17 cellular contexts compared by ENCODE assay signal in the genomic region with DNA sequence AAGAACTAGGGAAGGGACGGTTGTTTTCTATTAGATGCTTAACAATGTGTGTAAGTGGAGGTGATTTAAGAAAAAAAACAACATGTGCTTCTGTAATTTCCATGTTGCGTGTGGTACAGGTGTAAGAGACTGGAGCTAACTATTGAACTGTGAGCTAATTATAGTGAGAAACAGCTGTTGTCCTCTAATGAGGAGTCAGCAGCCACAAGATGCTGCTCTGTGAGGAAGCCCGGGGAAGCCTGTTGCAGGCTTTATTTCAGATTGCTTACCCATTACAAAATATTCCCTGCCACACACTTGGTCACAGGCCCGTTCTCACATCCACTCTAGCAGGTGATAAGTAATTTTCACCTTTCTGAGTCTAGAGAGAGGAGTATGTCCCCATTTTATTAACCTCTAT.
DNase-seq lines count a peak whose midpoint lies in the region; ATAC-seq and TF ChIP-seq lines count a peak whose summit lies in the region.
"Had no signal": no experiment of that assay in that cellular context is flagged by ENCODE, and none has a peak within 500 bp of the region (broad histone marks: within the 10 kb centered on the region; RNA-seq: fewer than 3 reads in every experiment).

No MANE protein-coding gene starts in this region.

- no peaks in the 10 kb centered on the region for H3K36me3 Mint-ChIP-seq in osteocyte (ENCODE audit: unreplicated experiment)
- H3K36me3 Mint-ChIP-seq in activated T-helper 17 cell treated with anti-CD3 and anti-CD28 coated beads, Interleukin-2, amount 50 U/mL, for 72 hours (ENCODE audit: low read depth) = no peaks in the 10 kb centered on the region
- H3K36me3 Mint-ChIP-seq: CD4-positive, alpha-beta memory T cell had no signal

- ATAC-seq in SK-N-SH treated with all-trans-retinoic acid at 6 μM for 48 hours = no peak
- no peak for ATAC-seq in activated T-helper 17 cell treated with anti-CD3 and anti-CD28 coated beads, Interleukin-2, amount 50 U/mL, for 72 hours (replicated peaks)
- ATAC-seq: left cardiac atrium had no signal

- DNase-seq in DMS 273 treated with DMSO at 0.1 percent for 48 hours (lab: John Stamatoyannopoulos, UW) (peak; percentile 23), NCI-H1694 treated with DMSO at 0.1 percent for 48 hours (lab: John Stamatoyannopoulos, UW) (peak; percentile 92), NCI-H82 treated with DMSO at 0.1 percent for 48 hours (lab: John Stamatoyannopoulos, UW; ENCODE audit: unreplicated experiment) (peak; percentile 74), myocyte (ENCODE audit: low read depth) (peak; percentile 61), osteocyte (ENCODE audit: extremely low spot score, unreplicated experiment) (no peak), Kasumi-1 (lab: John Stamatoyannopoulos, UW) (no peak)
- DNase-seq: activated CD4-positive, alpha-beta T cell treated with anti-CD3 and anti-CD28 coated beads, Interleukin-2, amount 50 U/mL, for 48 hours; activated naive CD4-positive, alpha-beta T cell; anterior cingulate cortex; CD4-positive, alpha-beta memory T cell; KBM-7; left cardiac atrium; stimulated activated CD4-positive, alpha-beta T cell treated with anti-CD3 and anti-CD28 coated beads, Interleukin-4, amount 100 ng/mL, for 4 hours had no signal

- no peak overlapping the region for H3K4me3 Mint-ChIP-seq in osteocyte (ENCODE audit: unreplicated experiment)
- H3K4me3 Mint-ChIP-seq in activated T-helper 17 cell treated with anti-CD3 and anti-CD28 coated beads, Interleukin-2, amount 50 U/mL, for 72 hours = no peak overlapping the region
- H3K4me3 Mint-ChIP-seq: CD4-positive, alpha-beta memory T cell; central memory CD8-positive, alpha-beta T cell; T-helper 1 cell treated with Interleukin-12 subunit alpha and Interleukin-12 subunit beta and Interleukin-4 antibody, amounts not matched to agents 30 μg/mL and 1 μg/mL, for 36 hours had no signal

- no peaks in the 10 kb centered on the region for H3K9me3 Mint-ChIP-seq in osteocyte (ENCODE audit: unreplicated experiment)
- H3K9me3 Mint-ChIP-seq in activated T-helper 17 cell treated with anti-CD3 and anti-CD28 coated beads, Interleukin-2, amount 50 U/mL, for 72 hours = no peaks in the 10 kb centered on the region
- H3K9me3 Mint-ChIP-seq: central memory CD8-positive, alpha-beta T cell; T-helper 1 cell treated with Interleukin-12 subunit alpha and Interleukin-12 subunit beta and Interleukin-4 antibody, amounts not matched to agents 30 μg/mL and 1 μg/mL, for 36 hours had no signal

- H3K4me1 Mint-ChIP-seq in osteocyte (ENCODE audit: unreplicated experiment) = peaks cover 7% of the 10 kb centered on the region
- no peaks in the 10 kb centered on the region for H3K4me1 Mint-ChIP-seq in activated T-helper 17 cell treated with anti-CD3 and anti-CD28 coated beads, Interleukin-2, amount 50 U/mL, for 72 hours
- H3K4me1 Mint-ChIP-seq: central memory CD8-positive, alpha-beta T cell had no signal

- H3K27me3 Mint-ChIP-seq in osteocyte (ENCODE audit: unreplicated experiment) = peaks cover 17% of the 10 kb centered on the region
- peaks cover 24% of the 10 kb centered on the region for H3K27me3 Mint-ChIP-seq in activated T-helper 17 cell treated with anti-CD3 and anti-CD28 coated beads, Interleukin-2, amount 50 U/mL, for 72 hours

- no peak overlapping the region for H3K27ac Mint-ChIP-seq in osteocyte (ENCODE audit: unreplicated experiment)
- H3K27ac Mint-ChIP-seq in activated T-helper 17 cell treated with anti-CD3 and anti-CD28 coated beads, Interleukin-2, amount 50 U/mL, for 72 hours = no peak overlapping the region
- H3K27ac Mint-ChIP-seq: CD4-positive, alpha-beta memory T cell; T-helper 1 cell treated with Interleukin-12 subunit alpha and Interleukin-12 subunit beta and Interleukin-4 antibody, amounts not matched to agents 30 μg/mL and 1 μg/mL, for 36 hours had no signal

- TF ChIP-seq CTCF in osteocyte (IDR thresholded peaks at IDR 0.05) = no peak

TF ChIP-seq in SK-N-SH treated with all-trans-retinoic acid at 6 μM for 48 hours, 23 proteins besides CTCF, POLR2A, EP300 and RAD21 (continues in another document):
- no peak for TF ChIP-seq CSDC2 (CRISPR knock-in tag; IDR thresholded peaks at IDR 0.05)
- TF ChIP-seq, protein P1, sequence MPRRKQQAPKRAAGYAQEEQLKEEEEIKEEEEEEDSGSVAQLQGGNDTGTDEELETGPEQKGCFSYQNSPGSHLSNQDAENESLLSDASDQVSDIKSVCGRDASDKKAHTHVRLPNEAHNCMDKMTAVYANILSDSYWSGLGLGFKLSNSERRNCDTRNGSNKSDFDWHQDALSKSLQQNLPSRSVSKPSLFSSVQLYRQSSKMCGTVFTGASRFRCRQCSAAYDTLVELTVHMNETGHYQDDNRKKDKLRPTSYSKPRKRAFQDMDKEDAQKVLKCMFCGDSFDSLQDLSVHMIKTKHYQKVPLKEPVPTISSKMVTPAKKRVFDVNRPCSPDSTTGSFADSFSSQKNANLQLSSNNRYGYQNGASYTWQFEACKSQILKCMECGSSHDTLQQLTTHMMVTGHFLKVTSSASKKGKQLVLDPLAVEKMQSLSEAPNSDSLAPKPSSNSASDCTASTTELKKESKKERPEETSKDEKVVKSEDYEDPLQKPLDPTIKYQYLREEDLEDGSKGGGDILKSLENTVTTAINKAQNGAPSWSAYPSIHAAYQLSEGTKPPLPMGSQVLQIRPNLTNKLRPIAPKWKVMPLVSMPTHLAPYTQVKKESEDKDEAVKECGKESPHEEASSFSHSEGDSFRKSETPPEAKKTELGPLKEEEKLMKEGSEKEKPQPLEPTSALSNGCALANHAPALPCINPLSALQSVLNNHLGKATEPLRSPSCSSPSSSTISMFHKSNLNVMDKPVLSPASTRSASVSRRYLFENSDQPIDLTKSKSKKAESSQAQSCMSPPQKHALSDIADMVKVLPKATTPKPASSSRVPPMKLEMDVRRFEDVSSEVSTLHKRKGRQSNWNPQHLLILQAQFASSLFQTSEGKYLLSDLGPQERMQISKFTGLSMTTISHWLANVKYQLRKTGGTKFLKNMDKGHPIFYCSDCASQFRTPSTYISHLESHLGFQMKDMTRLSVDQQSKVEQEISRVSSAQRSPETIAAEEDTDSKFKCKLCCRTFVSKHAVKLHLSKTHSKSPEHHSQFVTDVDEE (CRISPR knock-in tag; IDR thresholded peaks at IDR 0.05) = no peak
- TF ChIP-seq BACH2 (CRISPR knock-in tag; IDR thresholded peaks at IDR 0.05; ENCODE audit: borderline replicate concordance) = no peak
- TF ChIP-seq ZFP3 (CRISPR knock-in tag; IDR thresholded peaks at IDR 0.05) = no peak
- no peak for TF ChIP-seq ZNF8 (CRISPR knock-in tag; IDR thresholded peaks at IDR 0.05)
- TF ChIP-seq GLIS3 (CRISPR knock-in tag; IDR thresholded peaks at IDR 0.05) = no peak
- no peak for TF ChIP-seq ZNF565 (CRISPR knock-in tag; conservative IDR thresholded peaks at IDR 0.05; ENCODE audit: low read depth)
- TF ChIP-seq PPARA (CRISPR knock-in tag; IDR thresholded peaks at IDR 0.05; ENCODE audit: borderline replicate concordance) = no peak
- no peak for TF ChIP-seq ARNTL (CRISPR knock-in tag; IDR thresholded peaks at IDR 0.05; ENCODE audit: borderline replicate concordance, low read depth)
- TF ChIP-seq, protein P2, sequence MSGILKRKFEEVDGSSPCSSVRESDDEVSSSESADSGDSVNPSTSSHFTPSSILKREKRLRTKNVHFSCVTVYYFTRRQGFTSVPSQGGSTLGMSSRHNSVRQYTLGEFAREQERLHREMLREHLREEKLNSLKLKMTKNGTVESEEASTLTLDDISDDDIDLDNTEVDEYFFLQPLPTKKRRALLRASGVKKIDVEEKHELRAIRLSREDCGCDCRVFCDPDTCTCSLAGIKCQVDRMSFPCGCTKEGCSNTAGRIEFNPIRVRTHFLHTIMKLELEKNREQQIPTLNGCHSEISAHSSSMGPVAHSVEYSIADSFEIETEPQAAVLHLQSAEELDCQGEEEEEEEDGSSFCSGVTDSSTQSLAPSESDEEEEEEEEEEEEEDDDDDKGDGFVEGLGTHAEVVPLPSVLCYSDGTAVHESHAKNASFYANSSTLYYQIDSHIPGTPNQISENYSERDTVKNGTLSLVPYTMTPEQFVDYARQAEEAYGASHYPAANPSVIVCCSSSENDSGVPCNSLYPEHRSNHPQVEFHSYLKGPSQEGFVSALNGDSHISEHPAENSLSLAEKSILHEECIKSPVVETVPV (CRISPR knock-in tag; IDR thresholded peaks at IDR 0.05) = no peak
- TF ChIP-seq OSR1 (CRISPR knock-in tag; IDR thresholded peaks at IDR 0.05) = no peak
- TF ChIP-seq, protein P3, sequence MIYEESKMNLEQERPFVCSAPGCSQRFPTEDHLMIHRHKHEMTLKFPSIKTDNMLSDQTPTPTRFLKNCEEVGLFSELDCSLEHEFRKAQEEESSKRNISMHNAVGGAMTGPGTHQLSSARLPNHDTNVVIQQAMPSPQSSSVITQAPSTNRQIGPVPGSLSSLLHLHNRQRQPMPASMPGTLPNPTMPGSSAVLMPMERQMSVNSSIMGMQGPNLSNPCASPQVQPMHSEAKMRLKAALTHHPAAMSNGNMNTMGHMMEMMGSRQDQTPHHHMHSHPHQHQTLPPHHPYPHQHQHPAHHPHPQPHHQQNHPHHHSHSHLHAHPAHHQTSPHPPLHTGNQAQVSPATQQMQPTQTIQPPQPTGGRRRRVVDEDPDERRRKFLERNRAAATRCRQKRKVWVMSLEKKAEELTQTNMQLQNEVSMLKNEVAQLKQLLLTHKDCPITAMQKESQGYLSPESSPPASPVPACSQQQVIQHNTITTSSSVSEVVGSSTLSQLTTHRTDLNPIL (CRISPR knock-in tag; IDR thresholded peaks at IDR 0.05; ENCODE audit: low read depth) = no peak
- TF ChIP-seq, protein P4, sequence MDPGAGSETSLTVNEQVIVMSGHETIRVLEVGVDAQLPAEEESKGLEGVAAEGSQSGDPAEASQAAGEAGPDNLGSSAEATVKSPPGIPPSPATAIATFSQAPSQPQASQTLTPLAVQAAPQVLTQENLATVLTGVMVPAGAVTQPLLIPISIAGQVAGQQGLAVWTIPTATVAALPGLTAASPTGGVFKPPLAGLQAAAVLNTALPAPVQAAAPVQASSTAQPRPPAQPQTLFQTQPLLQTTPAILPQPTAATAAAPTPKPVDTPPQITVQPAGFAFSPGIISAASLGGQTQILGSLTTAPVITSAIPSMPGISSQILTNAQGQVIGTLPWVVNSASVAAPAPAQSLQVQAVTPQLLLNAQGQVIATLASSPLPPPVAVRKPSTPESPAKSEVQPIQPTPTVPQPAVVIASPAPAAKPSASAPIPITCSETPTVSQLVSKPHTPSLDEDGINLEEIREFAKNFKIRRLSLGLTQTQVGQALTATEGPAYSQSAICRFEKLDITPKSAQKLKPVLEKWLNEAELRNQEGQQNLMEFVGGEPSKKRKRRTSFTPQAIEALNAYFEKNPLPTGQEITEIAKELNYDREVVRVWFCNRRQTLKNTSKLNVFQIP (CRISPR knock-in tag; IDR thresholded peaks at IDR 0.05; ENCODE audit: borderline replicate concordance, low read depth) = no peak
- no peak for TF ChIP-seq ESRRG (CRISPR knock-in tag; IDR thresholded peaks at IDR 0.05)
- no peak for TF ChIP-seq ZC3H10 (CRISPR knock-in tag; IDR thresholded peaks at IDR 0.05)
- no peak for TF ChIP-seq RARB (CRISPR knock-in tag; IDR thresholded peaks at IDR 0.05)
- no peak for TF ChIP-seq ZFP30 (CRISPR knock-in tag; IDR thresholded peaks at IDR 0.05)

Comparison
In these comparisons a context has a peak if more than half of its experiments do, and no peak if none do; other contexts are left out.
1. DNase-seq: peak in DMS 273 treated with DMSO at 0.1 percent for 48 hours (single experiment), NCI-H1694 treated with DMSO at 0.1 percent for 48 hours (single experiment), NCI-H82 treated with DMSO at 0.1 percent for 48 hours (single experiment) and myocyte (single experiment); none in osteocyte (single experiment) and Kasumi-1 (0 of 2).